ENCODE assay signal across 10 cellular contexts in the genomic region with DNA sequence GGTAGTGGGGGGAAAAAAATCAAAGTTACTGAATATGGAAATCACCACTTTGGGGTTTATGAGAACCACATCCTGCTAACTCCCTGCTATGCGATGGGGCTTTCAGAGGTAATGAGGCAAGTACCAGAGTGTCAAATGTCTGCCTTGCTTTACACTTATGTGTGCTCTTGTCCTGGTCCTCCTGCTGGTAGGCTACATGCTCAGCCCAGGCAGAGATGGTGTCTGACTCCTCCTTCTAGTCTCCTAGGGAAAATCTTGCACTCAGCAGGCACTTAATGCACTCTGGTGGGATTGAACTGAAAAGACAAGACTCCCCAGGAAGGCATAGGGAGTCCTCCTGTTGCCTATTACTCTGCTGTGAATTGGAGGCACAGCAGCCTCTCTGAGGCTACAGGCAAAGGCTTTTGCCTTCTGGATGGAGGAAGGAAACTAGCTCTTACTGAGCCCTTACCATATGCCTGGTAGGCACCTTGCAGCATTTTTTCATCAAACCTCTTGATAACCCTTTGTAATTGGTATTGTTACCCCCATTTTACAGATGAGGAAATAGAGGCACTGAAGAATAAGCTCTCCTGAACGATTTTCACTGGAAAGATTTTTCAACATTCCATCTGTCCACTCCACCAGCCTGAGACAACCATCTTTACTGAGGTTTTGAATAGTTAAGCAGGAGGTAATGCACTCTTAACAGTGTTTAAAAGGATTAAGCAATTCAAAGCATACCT.
DNase-seq lines count a peak whose midpoint lies in the region; ATAC-seq and TF ChIP-seq lines count a peak whose summit lies in the region.
"Had no signal": no experiment of that assay in that cellular context is flagged by ENCODE, and none has a peak within 500 bp of the region (broad histone marks: within the 10 kb centered on the region; RNA-seq: fewer than 3 reads in every experiment).

No MANE protein-coding gene starts in this region.

- no peaks in the 10 kb centered on the region for H3K27me3 ChIP-seq in upper lobe of right lung

- H3K27ac ChIP-seq in upper lobe of right lung: no peak overlapping the region

- H3K36me3 ChIP-seq in upper lobe of right lung: no peaks in the 10 kb centered on the region

- peak; percentile 97 for ATAC-seq in GM18520 (IDR thresholded peaks at IDR 0.05; ENCODE audit: unreplicated experiment)
- ATAC-seq in GM21390 (IDR thresholded peaks at IDR 0.05; ENCODE audit: unreplicated experiment): peak; percentile 93
- peak; percentile 94 for ATAC-seq in HG03064 (IDR thresholded peaks at IDR 0.05; ENCODE audit: low read depth, unreplicated experiment)
- ATAC-seq in central memory CD8-positive, alpha-beta T cell (replicated peaks; ENCODE audit: extremely low read depth, poor library complexity, severe bottlenecking): peak; percentile 46
- no peak for ATAC-seq in activated T-cell treated with anti-CD3 and anti-CD28 coated beads, Interleukin-2, amount 50 U/mL, for 4 hours
- no peak for ATAC-seq in upper lobe of right lung

- H3K4me3 Mint-ChIP-seq in central memory CD8-positive, alpha-beta T cell: no peak overlapping the region
- H3K4me3 Mint-ChIP-seq in activated T-cell treated with anti-CD3 and anti-CD28 coated beads, Interleukin-2, amount 50 U/mL, for 4 hours: no peak overlapping the region
- H3K4me3 Mint-ChIP-seq: dendritic cell treated with granulocyte-macrophage colony-stimulating factor and Interleukin-4, amounts not matched to agents 40 ng/mL and 50 ng/mL, for 4 days; nephron had no signal

- H3K9me3 Mint-ChIP-seq in central memory CD8-positive, alpha-beta T cell: no peaks in the 10 kb centered on the region
- no peaks in the 10 kb centered on the region for H3K9me3 Mint-ChIP-seq in activated T-cell treated with anti-CD3 and anti-CD28 coated beads, Interleukin-2, amount 50 U/mL, for 4 hours
- H3K9me3 Mint-ChIP-seq: dendritic cell treated with granulocyte-macrophage colony-stimulating factor and Interleukin-4, amounts not matched to agents 40 ng/mL and 50 ng/mL, for 4 days; nephron had no signal

- peaks cover 47% of the 10 kb centered on the region for H3K27me3 Mint-ChIP-seq in central memory CD8-positive, alpha-beta T cell
- peaks cover 16% of the 10 kb centered on the region for H3K27me3 Mint-ChIP-seq in activated T-cell treated with anti-CD3 and anti-CD28 coated beads, Interleukin-2, amount 50 U/mL, for 4 hours (ENCODE audit: low read depth)

- no peaks in the 10 kb centered on the region for H3K36me3 Mint-ChIP-seq in central memory CD8-positive, alpha-beta T cell (ENCODE audit: insufficient read depth)
- no peaks in the 10 kb centered on the region for H3K36me3 Mint-ChIP-seq in activated T-cell treated with anti-CD3 and anti-CD28 coated beads, Interleukin-2, amount 50 U/mL, for 4 hours (ENCODE audit: insufficient read depth)

- H3K9me3 ChIP-seq in upper lobe of right lung: no peaks in the 10 kb centered on the region

- H3K4me1 ChIP-seq in upper lobe of right lung: no peaks in the 10 kb centered on the region

- no peak overlapping the region for H3K4me3 ChIP-seq in upper lobe of right lung

- no peak for TF ChIP-seq CTCF in upper lobe of right lung (IDR thresholded peaks at IDR 0.05)

- intact Hi-C loops in upper lobe of right lung (cut with DNase I): no loop called here

- no peak for DNase-seq in central memory CD8-positive, alpha-beta T cell (ENCODE audit: low spot score in 2 of 2)
- no peak for DNase-seq in activated T-cell treated with anti-CD3 and anti-CD28 coated beads, Interleukin-2, amount 50 U/mL, for 4 hours
- DNase-seq in mucosa of gallbladder (ENCODE audit: low spot score) (no peak), upper lobe of right lung (no peak)
- DNase-seq in stimulated activated CD4-positive, alpha-beta T cell treated with anti-CD3 and anti-CD28 coated beads, Interleukin-4, amount 100 ng/mL, for 24 hours: no peak

- no peak overlapping the region for H3K27ac Mint-ChIP-seq in central memory CD8-positive, alpha-beta T cell (ENCODE audit: low read depth)
- H3K27ac Mint-ChIP-seq: dendritic cell treated with granulocyte-macrophage colony-stimulating factor and Interleukin-4, amounts not matched to agents 40 ng/mL and 50 ng/mL, for 4 days; nephron had no signal

- peaks cover 4% of the 10 kb centered on the region for H3K4me1 Mint-ChIP-seq in central memory CD8-positive, alpha-beta T cell
- peaks cover 1% of the 10 kb centered on the region for H3K4me1 Mint-ChIP-seq in activated T-cell treated with anti-CD3 and anti-CD28 coated beads, Interleukin-2, amount 50 U/mL, for 4 hours (ENCODE audit: low read depth)
- H3K4me1 Mint-ChIP-seq: nephron had no signal

Comparison
In these comparisons a context has a peak if more than half of its experiments do, and no peak if none do; other contexts are left out.
1. ATAC-seq: peak in GM18520 (single experiment), GM21390 (single experiment), HG03064 (single experiment) and central memory CD8-positive, alpha-beta T cell (single experiment); none in activated T-cell treated with anti-CD3 and anti-CD28 coated beads, Interleukin-2, amount 50 U/mL, for 4 hours (0 of 2) and upper lobe of right lung (single experiment).